In the genomic region with DNA sequence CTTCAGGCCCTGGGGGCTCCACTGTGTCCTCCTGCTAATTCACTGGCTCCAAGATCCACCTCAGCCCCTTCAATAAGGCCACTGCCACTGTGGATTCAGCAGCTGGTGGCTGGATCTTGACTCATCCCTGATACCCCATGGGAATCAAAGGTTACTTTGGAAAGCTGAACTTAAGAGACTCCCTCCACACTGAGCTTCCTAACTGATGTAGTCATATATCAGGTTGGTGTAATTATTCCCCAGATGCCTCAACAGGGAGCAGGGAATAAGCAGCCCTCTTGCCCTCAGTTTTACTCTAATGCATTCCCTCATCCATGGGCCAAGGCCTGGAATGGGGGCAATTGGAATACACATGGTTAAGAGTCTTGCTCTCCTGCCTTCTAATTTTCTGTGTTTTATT, we compare ENCODE assay signal across 15 cellular contexts.
DNase-seq lines count a peak whose midpoint lies in the region; ATAC-seq and TF ChIP-seq lines count a peak whose summit lies in the region.
"Had no signal": no experiment of that assay in that cellular context is flagged by ENCODE, and none has a peak within 500 bp of the region (broad histone marks: within the 10 kb centered on the region; RNA-seq: fewer than 3 reads in every experiment).

No MANE protein-coding gene starts in this region.

- intact Hi-C loops in stomach (cut with DNase I; ENCODE audit: low total_unique reads), result no loop called here
- intact Hi-C loops in ovary (cut with DNase I), result loop anchor here in 1 of 4 donors (10.0 kb wide), 1 partner anchor 371 kb away; no protein-coding TSS in a partner anchor
- intact Hi-C loops in transverse colon (cut with DNase I; ENCODE audit: low total_unique reads), result loop anchor here (10.0 kb wide), 1 partner anchor 381 kb away; a partner anchor contains a TSS

- CTCF ChIA-PET in AG04449 (lab: Yijun Ruan, JAX), result interaction anchor here (0.7 to 8.1 kb wide), 3 partner anchors 79 to 381 kb away, joined by 4 to 111 read pairs (median 17); a partner anchor contains a TSS

- POLR2A ChIA-PET in AG04449 (lab: Yijun Ruan, JAX), result interaction anchor here (1.2 to 1.6 kb wide), 2 partner anchors 86 to 127 kb away, joined by 3 to 4 read pairs; no protein-coding TSS in a partner anchor

- H3K4me3 ChIP-seq in AG04449 (ENCODE audit: low read depth, low read length) (no peak overlapping the region), cardiac fibroblast (replicated peaks in 1 of 2; ENCODE audit: low read depth in 2 of 2, low read length in 2 of 2) (no peak overlapping the region), stomach (no peak overlapping the region), ovary (no peak overlapping the region), transverse colon (no peak overlapping the region)
- H3K4me3 ChIP-seq: colonic mucosa, left lung had no signal

- TF ChIP-seq EP300 in stomach (IDR thresholded peaks at IDR 0.05) (no peak), ovary (IDR thresholded peaks at IDR 0.05) (no peak), transverse colon (IDR thresholded peaks at IDR 0.05; ENCODE audit: low read depth) (no peak)

- ATAC-seq in HG02852 (IDR thresholded peaks at IDR 0.05; ENCODE audit: unreplicated experiment), result no peak
- ATAC-seq: left lung had no signal

- H3K27me3 ChIP-seq in stomach (no peaks in the 10 kb centered on the region), ovary (no peaks in the 10 kb centered on the region), transverse colon (no peaks in the 10 kb centered on the region)
- H3K27me3 ChIP-seq: colonic mucosa, left lung had no signal

- H3K27ac ChIP-seq in stomach, result no peak overlapping the region
- H3K27ac ChIP-seq in ovary, result no peak overlapping the region
- H3K27ac ChIP-seq in transverse colon, result no peak overlapping the region
- H3K27ac ChIP-seq: colonic mucosa, left lung had no signal

- no peak for TF ChIP-seq POLR2A in stomach (IDR thresholded peaks at IDR 0.05)
- TF ChIP-seq POLR2A in ovary (IDR thresholded peaks at IDR 0.05), result no peak
- no peak for TF ChIP-seq POLR2A in transverse colon (IDR thresholded peaks at IDR 0.05)

- H3K36me3 ChIP-seq in stomach (no peaks in the 10 kb centered on the region), ovary (no peaks in the 10 kb centered on the region), transverse colon (no peaks in the 10 kb centered on the region)
- H3K36me3 ChIP-seq: colonic mucosa, left lung had no signal

- no peaks in the 10 kb centered on the region for H3K9me3 ChIP-seq in stomach
- H3K9me3 ChIP-seq in ovary, result no peaks in the 10 kb centered on the region
- no peaks in the 10 kb centered on the region for H3K9me3 ChIP-seq in transverse colon
- H3K9me3 ChIP-seq: colonic mucosa, left lung had no signal

- in situ Hi-C loops in transverse colon (cut with MboI; ENCODE audit: low pct_ligation_motif_present in 1 of 4, low pct_unique_long_range_greater_than_20kb in 1 of 4, low sequenced_read_pairs in 3 of 4), result loop anchor here in 2 of 4 donors (5.0 to 10.0 kb wide), 2 partner anchors 379 to 381 kb away; a partner anchor contains a TSS

- H3K4me1 ChIP-seq in stomach (peaks cover 4 to 23% (median 13%) of the 10 kb centered on the region in 4 donors), ovary (ENCODE audit: insufficient read depth) (no peaks in the 10 kb centered on the region), transverse colon (peaks cover 0 to 45% (median 6%) of the 10 kb centered on the region in 4 donors)
- H3K4me1 ChIP-seq: colonic mucosa had no signal

- TF ChIP-seq CTCF in AG04449 (IDR thresholded peaks at IDR 0.05; ENCODE audit: insufficient read depth, low read length, missing control alignments) (no peak), cardiac fibroblast (IDR thresholded peaks at IDR 0.05; ENCODE audit: low read depth, low read length) (no peak), stomach (IDR thresholded peaks at IDR 0.05) (no peak), ovary (IDR thresholded peaks at IDR 0.05) (no peak), transverse colon (IDR thresholded peaks at IDR 0.05) (no peak)

- DNase-seq in AG04449 (ENCODE audit: low read depth, low spot score), result peak; percentile 19
- DNase-seq in HS-5 (ENCODE audit: low read depth), result peak; percentile 76
- peak; percentile 20 to 91 for DNase-seq in cardiac fibroblast (ENCODE audit: low read depth in 2 of 2)
- DNase-seq in myocyte (ENCODE audit: low read depth), result peak; percentile 91
- no peak for DNase-seq in stomach
- DNase-seq in ovary, result no peak
- DNase-seq in transverse colon, result no peak
- DNase-seq: activated CD8-positive, alpha-beta memory T cell treated with anti-CD3 and anti-CD28 coated beads for 24 hours; activated effector memory CD4-positive, alpha-beta T cell treated with Interleukin-2 at 50 U/mL for 16 hours; amygdala; Calu3; colonic mucosa; NCI-H1694 treated with DMSO at 0.1 percent for 48 hours had no signal

Comparison
In these comparisons a context has a peak if more than half of its experiments do, and no peak if none do; other contexts are left out.
1. DNase-seq: peak in AG04449 (single experiment), HS-5 (single experiment), cardiac fibroblast (2 of 2) and myocyte (single experiment); none in stomach (single experiment), ovary (0 of 5) and transverse colon (single experiment).